Comparison of ENCODE assay signal across 8 cellular contexts in genomic region chr2:157336137-157336721, GRCh38. TPM values are rescaled to one million over a fixed set of nuclear protein-coding genes. Genes with fewer than 3 reads are reported as not detected.
DNase-seq lines count a peak whose midpoint lies in the region; ATAC-seq and TF ChIP-seq lines count a peak whose summit lies in the region.

No MANE protein-coding gene starts in this region.

- no peak for TF ChIP-seq POLR2A in body of pancreas (IDR thresholded peaks at IDR 0.05)

- H3K9ac ChIP-seq in liver (ENCODE audit: low read depth in 1 of 2, low read length in 2 of 2): no peak overlapping the region

- WGBS in body of pancreas, 2 donors: 21% methylated on average over 7 of the region's 7 CpGs
- WGBS in liver: 24% methylated on average over 7 of the region's 7 CpGs

- H3K9me3 Mint-ChIP-seq in type B pancreatic cell: no peaks in the 10 kb centered on the region

- H3K4me3 Mint-ChIP-seq in type B pancreatic cell: no peak overlapping the region

- H3K27ac ChIP-seq in body of pancreas (no peak overlapping the region), liver (ENCODE audit: low read depth in 1 of 2, low read length in 2 of 2) (no peak overlapping the region)

- no peak overlapping the region for H3K27ac Mint-ChIP-seq in type B pancreatic cell

- TF ChIP-seq RAD21 in liver (IDR thresholded peaks at IDR 0.05): peak; percentile 68 to 75

- DNase-seq in AG09319 (ENCODE audit: extremely low read depth, low read depth): no peak
- DNase-seq in GM12864 (ENCODE audit: low read depth): peak; percentile 10
- peak; percentile 55 for DNase-seq in SIG-M5 treated with dmso at 0.1 percent for 504 hours (lab: John Stamatoyannopoulos, UW; ENCODE audit: unreplicated experiment)
- peak; percentile 54 to 67 (median 64) for DNase-seq in body of pancreas
- no peak for DNase-seq in type B pancreatic cell (ENCODE audit: extremely low spot score, unreplicated experiment)
- DNase-seq in GOT3 (lab: John Stamatoyannopoulos, UW): no peak

- no peaks in the 10 kb centered on the region for H3K36me3 ChIP-seq in body of pancreas (replicated peaks in 1 of 2; ENCODE audit: insufficient read depth in 1 of 2, low read depth in 2 of 2)
- H3K36me3 ChIP-seq in liver (ENCODE audit: control insufficient read depth in 4 of 4, insufficient read depth in 3 of 4, low read depth in 1 of 4, low read length in 3 of 4): no peaks in the 10 kb centered on the region

- TF ChIP-seq CTCF in AG09319 (IDR thresholded peaks at IDR 0.05; ENCODE audit: low read depth, low read length): peak; percentile 61
- TF ChIP-seq CTCF in GM12864 (IDR thresholded peaks at IDR 0.05; ENCODE audit: low read depth, low read length, missing control alignments): peak; percentile 73
- peak; percentile 43 to 72 (median 59) for TF ChIP-seq CTCF in body of pancreas (IDR thresholded peaks at IDR 0.05)
- peak; percentile 50 for TF ChIP-seq CTCF in liver (IDR thresholded peaks at IDR 0.05; ENCODE audit: low read depth, low read length, missing input control)
- TF ChIP-seq CTCF in type B pancreatic cell (conservative IDR thresholded peaks at IDR 0.05): peak; percentile 84

- H3K4me3 ChIP-seq in GM12864 (ENCODE audit: low read depth, low read length) (no peak overlapping the region), body of pancreas (no peak overlapping the region), liver (ENCODE audit: low read depth in 1 of 3, low read length in 3 of 3) (no peak overlapping the region)

- no peaks in the 10 kb centered on the region for H3K27me3 Mint-ChIP-seq in type B pancreatic cell

- H3K27me3 ChIP-seq in body of pancreas (no peaks in the 10 kb centered on the region), liver (ENCODE audit: control insufficient read depth in 4 of 4, insufficient read depth in 4 of 4, low read length in 3 of 4) (no peaks in the 10 kb centered on the region)

- H3K9me3 ChIP-seq in body of pancreas: no peaks in the 10 kb centered on the region
- no peaks in the 10 kb centered on the region for H3K9me3 ChIP-seq in liver (ENCODE audit: control insufficient read depth in 4 of 4, low read length in 3 of 4)

- peaks cover 5% of the 10 kb centered on the region for H3K4me1 ChIP-seq in body of pancreas
- H3K4me1 ChIP-seq in liver (ENCODE audit: control insufficient read depth in 4 of 4, insufficient read depth in 4 of 4, low read length in 3 of 4): no peaks in the 10 kb centered on the region

- ATAC-seq in HG03378 (IDR thresholded peaks at IDR 0.05; ENCODE audit: unreplicated experiment) (peak; percentile 68), body of pancreas (peak; percentile 59)

- no peaks in the 10 kb centered on the region for H3K36me3 Mint-ChIP-seq in type B pancreatic cell

- H3K4me1 Mint-ChIP-seq in type B pancreatic cell (ENCODE audit: unreplicated experiment): no peaks in the 10 kb centered on the region

- intact Hi-C loops in body of pancreas (cut with DNase I): no loop called here

TF ChIP-seq in liver, 16 proteins besides CTCF, POLR2A, EP300 and RAD21:
- TF ChIP-seq HNF4A (conservative IDR thresholded peaks at IDR 0.05) (peak in 1 of 2 donors; percentile 13), YY1 (IDR thresholded peaks at IDR 0.05) (no peak), MAX (IDR thresholded peaks at IDR 0.05) (no peak)

RNA-seq across cellular contexts. Expression of gene ERMN, which starts 10.6 kb away (rescaled TPM):
- under 1 TPM in 1 of 2 donors, not detected in 1; 0.26 TPM for total RNA-seq in body of pancreas
- total RNA-seq in liver: under 1 TPM in 1 of 2 donors, not detected in 1; 0.08 TPM
- polyA plus RNA-seq in liver: under 1 TPM in 1 of 2 donors, not detected in 1; 0.05 TPM
- 1.2 and 1.6 TPM in 2 replicates for total RNA-seq in type B pancreatic cell (ENCODE audit: low replicate concordance)

Comparison
In these comparisons a context has a peak if more than half of its experiments do, and no peak if none do; other contexts are left out.
1. DNase-seq: peak in GM12864 (single experiment), SIG-M5 treated with dmso at 0.1 percent for 504 hours (single experiment) and body of pancreas (4 of 4); none in AG09319 (single experiment), type B pancreatic cell (single experiment) and GOT3 (single experiment).
2. Peak in every context shown above with its lines, with median percentiles within 50 percentile points of each other: CTCF ChIP-seq.